ENCODE assay signal across 20 cellular contexts in the genomic region with DNA sequence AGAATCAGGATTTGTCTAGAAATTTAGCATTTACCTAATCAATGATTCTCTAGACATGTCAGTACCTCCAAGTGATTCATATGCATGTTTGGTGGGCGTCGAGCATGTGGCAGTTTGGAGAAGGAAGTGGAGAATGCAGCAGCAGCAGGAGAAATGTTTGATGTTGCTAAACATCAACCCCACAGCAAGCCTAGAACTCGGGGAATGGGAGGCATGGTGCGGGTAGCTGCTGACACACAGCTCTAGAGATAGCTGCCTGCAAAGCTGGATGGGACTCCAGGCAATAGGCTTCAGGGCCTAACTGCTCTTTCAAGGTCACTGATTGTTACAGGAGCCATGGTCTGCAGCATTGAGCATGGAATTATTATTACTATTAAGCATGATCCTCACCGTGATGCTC.
DNase-seq lines count a peak whose midpoint lies in the region; ATAC-seq and TF ChIP-seq lines count a peak whose summit lies in the region.
"Had no signal": no experiment of that assay in that cellular context is flagged by ENCODE, and none has a peak within 500 bp of the region (broad histone marks: within the 10 kb centered on the region; RNA-seq: fewer than 3 reads in every experiment).

No MANE protein-coding gene starts in this region.

- H3K36me3 ChIP-seq in CD4-positive, CD25-positive, alpha-beta regulatory T cell (ENCODE audit: control insufficient read depth, insufficient read depth, low read length): peaks cover 79% of the 10 kb centered on the region
- H3K36me3 ChIP-seq in neutrophil: peaks cover 92% of the 10 kb centered on the region
- H3K36me3 ChIP-seq in PC-9 (ENCODE audit: low read depth): no peaks in the 10 kb centered on the region

- intact Hi-C loops in PC-9 (cut with micrococcal nuclease; ENCODE audit: unreplicated experiment): no loop called here

- no peak overlapping the region for H3K4me2 ChIP-seq in PC-9

- no peaks in the 10 kb centered on the region for H4K20me1 ChIP-seq in PC-9 (ENCODE audit: insufficient read depth)

- peaks cover 79% of the 10 kb centered on the region for H3K36me3 Mint-ChIP-seq in activated naive CD4-positive, alpha-beta T cell treated with anti-CD3 and anti-CD28 coated beads, Interleukin-2, amount 10 ng/mL, durations not matched to agents 7 days and 5 days
- peaks cover 56% of the 10 kb centered on the region for H3K36me3 Mint-ChIP-seq in CD4-positive, CD25-positive, alpha-beta regulatory T cell
- peaks cover 100% of the 10 kb centered on the region for H3K36me3 Mint-ChIP-seq in activated T-helper 17 cell treated with anti-CD3 and anti-CD28 coated beads, Interleukin-2, amount 50 U/mL, for 72 hours (ENCODE audit: low read depth)

- no peaks in the 10 kb centered on the region for H3K9me3 Mint-ChIP-seq in activated naive CD4-positive, alpha-beta T cell treated with anti-CD3 and anti-CD28 coated beads, Interleukin-2, amount 10 ng/mL, durations not matched to agents 7 days and 5 days
- no peaks in the 10 kb centered on the region for H3K9me3 Mint-ChIP-seq in CD4-positive, CD25-positive, alpha-beta regulatory T cell
- H3K9me3 Mint-ChIP-seq in activated T-helper 17 cell treated with anti-CD3 and anti-CD28 coated beads, Interleukin-2, amount 50 U/mL, for 72 hours: no peaks in the 10 kb centered on the region
- H3K9me3 Mint-ChIP-seq: HFFc6 had no signal

- H3K27me3 ChIP-seq in CD4-positive, CD25-positive, alpha-beta regulatory T cell (ENCODE audit: control insufficient read depth, insufficient read depth, low read length): no peaks in the 10 kb centered on the region
- H3K27me3 ChIP-seq in neutrophil (no peaks in the 10 kb centered on the region), PC-9 (ENCODE audit: insufficient read depth, low read depth) (no peaks in the 10 kb centered on the region)

- peaks cover 45% of the 10 kb centered on the region for H3K4me1 Mint-ChIP-seq in activated naive CD4-positive, alpha-beta T cell treated with anti-CD3 and anti-CD28 coated beads, Interleukin-2, amount 10 ng/mL, durations not matched to agents 7 days and 5 days
- peaks cover 14 to 70% (median 63%) of the 10 kb centered on the region in 4 donors for H3K4me1 Mint-ChIP-seq in CD4-positive, CD25-positive, alpha-beta regulatory T cell
- peaks cover 27% of the 10 kb centered on the region for H3K4me1 Mint-ChIP-seq in activated T-helper 17 cell treated with anti-CD3 and anti-CD28 coated beads, Interleukin-2, amount 50 U/mL, for 72 hours

- no peaks in the 10 kb centered on the region for H3F3A ChIP-seq in PC-9 (ENCODE audit: insufficient read depth, low read depth)

- no peaks in the 10 kb centered on the region for H3K9me2 ChIP-seq in PC-9 (ENCODE audit: insufficient read depth)

- no peak overlapping the region for H3K4me3 ChIP-seq in CD4-positive, CD25-positive, alpha-beta regulatory T cell (ENCODE audit: low read depth, low read length)
- H3K4me3 ChIP-seq in neutrophil (ENCODE audit: low read depth in 1 of 2, low read length in 1 of 2) (no peak overlapping the region), PC-9 (no peak overlapping the region)

- no peak for ATAC-seq in CD4-positive, CD25-positive, alpha-beta regulatory T cell (ENCODE audit: low read depth in 2 of 2)
- no peak for ATAC-seq in activated T-helper 17 cell treated with anti-CD3 and anti-CD28 coated beads, Interleukin-2, amount 50 U/mL, for 72 hours (replicated peaks)
- ATAC-seq: PC-3 had no signal

- H3K27me3 Mint-ChIP-seq in activated naive CD4-positive, alpha-beta T cell treated with anti-CD3 and anti-CD28 coated beads, Interleukin-2, amount 10 ng/mL, durations not matched to agents 7 days and 5 days: no peaks in the 10 kb centered on the region
- no peaks in the 10 kb centered on the region for H3K27me3 Mint-ChIP-seq in CD4-positive, CD25-positive, alpha-beta regulatory T cell
- no peaks in the 10 kb centered on the region for H3K27me3 Mint-ChIP-seq in activated T-helper 17 cell treated with anti-CD3 and anti-CD28 coated beads, Interleukin-2, amount 50 U/mL, for 72 hours

- H3K79me2 ChIP-seq in PC-9 (ENCODE audit: low read depth): no peaks in the 10 kb centered on the region

- H3K4me1 ChIP-seq in CD4-positive, CD25-positive, alpha-beta regulatory T cell (ENCODE audit: control insufficient read depth, insufficient read depth, low read length, poor library complexity, severe bottlenecking): peaks cover 19% of the 10 kb centered on the region
- H3K4me1 ChIP-seq in neutrophil (ENCODE audit: control insufficient read depth in 1 of 2, insufficient read depth in 1 of 2, low read depth in 1 of 2, low read length in 1 of 2): peaks cover 28 to 30% of the 10 kb centered on the region in 2 experiments
- no peaks in the 10 kb centered on the region for H3K4me1 ChIP-seq in PC-9 (replicated peaks; ENCODE audit: insufficient read depth)
- H3K4me1 ChIP-seq: Caco-2 had no signal

- BruUV-seq in PC-9 (replicated peaks; lab: Mats Ljungman, UMichigan): no TSS peak

- no peak overlapping the region for H2AFZ ChIP-seq in PC-9

- no peak overlapping the region for H3K4me3 Mint-ChIP-seq in activated naive CD4-positive, alpha-beta T cell treated with anti-CD3 and anti-CD28 coated beads, Interleukin-2, amount 10 ng/mL, durations not matched to agents 7 days and 5 days
- peak overlapping the region in 1 of 4 donors; percentile 33 for H3K4me3 Mint-ChIP-seq in CD4-positive, CD25-positive, alpha-beta regulatory T cell
- H3K4me3 Mint-ChIP-seq in activated T-helper 17 cell treated with anti-CD3 and anti-CD28 coated beads, Interleukin-2, amount 50 U/mL, for 72 hours: no peak overlapping the region
- H3K4me3 Mint-ChIP-seq: HFFc6 had no signal

- DNase-seq in activated naive CD4-positive, alpha-beta T cell treated with anti-CD3 and anti-CD28 coated beads, Interleukin-2, amount 10 ng/mL, durations not matched to agents 7 days and 5 days: no peak
- no peak for DNase-seq in activated naive CD4-positive, alpha-beta T cell (lab: John Stamatoyannopoulos, UW)
- DNase-seq in CD4-positive, CD25-positive, alpha-beta regulatory T cell: no peak
- DNase-seq in PC-9 (no peak), hepatic stellate cell (ENCODE audit: low spot score) (no peak), NCI-H524 treated with DMSO at 0.1 percent for 48 hours (lab: John Stamatoyannopoulos, UW) (no peak)
- DNase-seq: Caco-2, DMS153, GDM1, H7, HFFc6, NCI-H1436, NCI-H1930, NCI-H226, NCI-H524, PC-3 had no signal

- H3K27ac Mint-ChIP-seq in activated naive CD4-positive, alpha-beta T cell treated with anti-CD3 and anti-CD28 coated beads, Interleukin-2, amount 10 ng/mL, durations not matched to agents 7 days and 5 days: peak overlapping the region; percentile 63
- H3K27ac Mint-ChIP-seq in CD4-positive, CD25-positive, alpha-beta regulatory T cell: peak overlapping the region; percentile 54 to 89 (median 81)
- H3K27ac Mint-ChIP-seq in activated T-helper 17 cell treated with anti-CD3 and anti-CD28 coated beads, Interleukin-2, amount 50 U/mL, for 72 hours: peak overlapping the region; percentile 90
- H3K27ac Mint-ChIP-seq: HFFc6 had no signal

- no peaks in the 10 kb centered on the region for H3K9me3 ChIP-seq in CD4-positive, CD25-positive, alpha-beta regulatory T cell (ENCODE audit: control insufficient read depth in 2 of 2, low read length in 2 of 2)
- H3K9me3 ChIP-seq in neutrophil: no peaks in the 10 kb centered on the region
- H3K9me3 ChIP-seq in PC-9 (ENCODE audit: insufficient read depth, low read depth): no peaks in the 10 kb centered on the region
- H3K9me3 ChIP-seq: Caco-2 had no signal

- CTCF ChIA-PET in activated naive CD4-positive, alpha-beta T cell treated with anti-CD3 and anti-CD28 coated beads, Interleukin-2, amount 10 ng/mL, durations not matched to agents 7 days and 5 days (lab: Charles Lee): no interaction called here
- CTCF ChIA-PET in PC-9 (lab: Charles Lee): no interaction called here

- no peak overlapping the region for H3K27ac ChIP-seq in CD4-positive, CD25-positive, alpha-beta regulatory T cell (ENCODE audit: insufficient read depth, low read length, poor library complexity, severe bottlenecking)
- H3K27ac ChIP-seq in neutrophil (peak overlapping the region; percentile 55), PC-9 (no peak overlapping the region)
- H3K27ac ChIP-seq: C4-2B, RWPE1 had no signal

- no peak for TF ChIP-seq CTCF in neutrophil (IDR thresholded peaks at IDR 0.05)
- TF ChIP-seq CTCF in PC-9 (conservative IDR thresholded peaks at IDR 0.05): no peak

- POLR2A ChIA-PET in PC-9 (lab: Charles Lee; ENCODE audit: unreplicated experiment): no interaction called here
